ENCODE assay signal across 17 cellular contexts in the genomic region with DNA sequence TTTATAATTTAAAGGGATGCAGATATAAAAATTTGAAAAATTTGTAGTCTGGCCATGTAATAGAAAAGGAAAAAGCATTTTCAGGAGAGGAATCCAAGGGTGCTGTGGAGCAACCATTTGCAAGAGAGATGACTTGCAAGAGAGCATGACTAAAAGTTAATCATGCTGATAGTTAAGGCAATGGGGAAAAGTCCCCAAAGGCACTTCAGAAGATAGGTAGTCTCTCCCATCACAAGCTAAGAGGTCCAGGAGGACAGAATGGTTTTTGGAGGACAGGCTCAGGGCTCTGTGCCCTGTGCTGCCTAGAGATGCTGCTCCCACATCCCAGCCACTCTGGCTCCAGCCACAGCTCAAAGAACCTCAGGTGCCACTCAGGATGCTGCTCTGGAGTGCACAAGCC.
"Had no signal": no experiment of that assay in that cellular context is flagged by ENCODE, and none has a peak within 500 bp of the region (broad histone marks: within the 10 kb centered on the region; RNA-seq: fewer than 3 reads in every experiment).

No MANE protein-coding gene starts in this region.

- DNase-seq: activated CD4-positive, alpha-beta T cell treated with anti-CD3 and anti-CD28 coated beads, Interleukin-2, amount 50 U/mL, for 4 hours; activated CD4-positive, CD25-positive, alpha-beta regulatory T cell; activated T-cell treated with anti-CD3 and anti-CD28 coated beads, Interleukin-2, amount 50 U/mL, for 1 hour; gastrocnemius medialis; heart right ventricle; kidney; left ventricle myocardium inferior; mesenchymal stem cell; nephron progenitor cell; psoas muscle; spleen; stimulated activated CD4-positive, alpha-beta T cell treated with anti-CD3 and anti-CD28 coated beads, Interleukin-1b, Interleukin-23, amount 100 ng/mL, for 48 hours; stimulated activated naive B cell treated with anti-CD40 and anti-IgM and Interleukin-4, amounts not matched to agents 10 μg/mL and 1 μg/mL and 100 μg/mL, for 72 hours; T-helper 1 cell had no signal

- H3K4me3 Mint-ChIP-seq: activated naive CD8-positive, alpha-beta T cell; nephron progenitor cell; stimulated activated naive B cell treated with anti-CD40 and anti-IgM and Interleukin-4, amounts not matched to agents 10 μg/mL and 1 μg/mL and 100 μg/mL, for 72 hours; type B pancreatic cell had no signal

- H3K27me3 Mint-ChIP-seq: activated naive CD8-positive, alpha-beta T cell; stimulated activated naive B cell treated with anti-CD40 and anti-IgM and Interleukin-4, amounts not matched to agents 10 μg/mL and 1 μg/mL and 100 μg/mL, for 72 hours; type B pancreatic cell had no signal

- H3K27ac ChIP-seq: heart right ventricle, left ventricle myocardium inferior, spleen had no signal

- ATAC-seq: gastrocnemius medialis; sciatic nerve; stimulated activated naive B cell treated with anti-CD40 and anti-IgM and Interleukin-4, amounts not matched to agents 10 μg/mL and 1 μg/mL and 100 μg/mL, for 72 hours had no signal

- H3K27ac Mint-ChIP-seq: activated naive CD8-positive, alpha-beta T cell; nephron progenitor cell; stimulated activated naive B cell treated with anti-CD40 and anti-IgM and Interleukin-4, amounts not matched to agents 10 μg/mL and 1 μg/mL and 100 μg/mL, for 72 hours; type B pancreatic cell had no signal

- H3K9me3 Mint-ChIP-seq: stimulated activated naive B cell treated with anti-CD40 and anti-IgM and Interleukin-4, amounts not matched to agents 10 μg/mL and 1 μg/mL and 100 μg/mL, for 72 hours had no signal

- H3K9me3 ChIP-seq: gastrocnemius medialis, heart right ventricle, left ventricle myocardium inferior, psoas muscle, spleen had no signal
